29 cellular contexts compared by ENCODE assay signal in the genomic region with DNA sequence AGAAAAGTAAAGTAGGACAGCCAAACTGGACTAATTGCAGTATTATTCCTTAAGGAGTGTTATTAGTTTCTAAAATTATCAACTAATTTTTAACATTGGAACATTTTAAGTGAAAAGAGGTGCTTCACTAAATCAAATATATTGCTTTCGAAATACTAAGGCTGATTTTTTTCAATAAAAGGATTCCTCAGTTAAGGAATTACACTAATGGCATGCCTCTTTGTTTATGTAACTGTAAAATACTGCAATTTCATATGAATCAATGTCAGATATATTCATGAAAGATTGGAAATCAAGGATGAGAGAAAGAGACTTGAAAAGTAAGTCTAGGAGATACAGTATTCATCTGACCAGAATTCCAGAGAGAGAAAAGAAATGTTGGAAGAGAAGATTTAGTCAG.
DNase-seq lines count a peak whose midpoint lies in the region; ATAC-seq, FAIRE-seq and TF ChIP-seq lines count a peak whose summit lies in the region.
"Had no signal": no experiment of that assay in that cellular context is flagged by ENCODE, and none has a peak within 500 bp of the region (broad histone marks: within the 10 kb centered on the region; RNA-seq: fewer than 3 reads in every experiment).

No MANE protein-coding gene starts in this region.

- TF ChIP-seq POLR2A in A549 (IDR thresholded peaks at IDR 0.05; ENCODE audit: low read length) (no peak), H54 (IDR thresholded peaks at IDR 0.05; ENCODE audit: low read depth, low read length) (no peak), upper lobe of left lung (IDR thresholded peaks at IDR 0.05) (no peak), esophagus squamous epithelium (IDR thresholded peaks at IDR 0.05) (no peak)

- H3K4me1 ChIP-seq in A549 (no peaks in the 10 kb centered on the region), SK-N-SH (ENCODE audit: control insufficient read depth in 1 of 2, insufficient read depth in 2 of 2, low read depth in 1 of 2, low read length in 1 of 2) (peaks cover 0 to 15% of the 10 kb centered on the region in 2 experiments; a peak in 3 of 4 replicates), upper lobe of left lung (no peaks in the 10 kb centered on the region), esophagus squamous epithelium (peaks cover 0 to 3% (median 0%) of the 10 kb centered on the region in 3 donors)
- H3K4me1 ChIP-seq: SJCRH30 had no signal

- POLR2A ChIA-PET in A549 (lab: Yijun Ruan, JAX): no interaction called here
- POLR2A ChIA-PET in SK-N-SH (lab: Yijun Ruan, JAX): no interaction called here

- H3K9me3 ChIP-seq in A549: no peaks in the 10 kb centered on the region
- H3K9me3 ChIP-seq in SK-N-SH: no peaks in the 10 kb centered on the region
- H3K9me3 ChIP-seq in upper lobe of left lung: no peaks in the 10 kb centered on the region
- no peaks in the 10 kb centered on the region for H3K9me3 ChIP-seq in esophagus squamous epithelium
- H3K9me3 ChIP-seq: SJCRH30 had no signal

- no peak overlapping the region for H3K9ac ChIP-seq in SK-N-SH
- H3K9ac ChIP-seq: BLaER1 treated with 17β-estradiol and CSF1 and Interleukin-3, amounts not matched to agents 10 nM and 100 nM had no signal

- H3K4me3 ChIP-seq in A549: no peak overlapping the region
- no peak overlapping the region for H3K4me3 ChIP-seq in SK-N-SH (ENCODE audit: low read depth in 2 of 2, low read length in 1 of 2)
- no peak overlapping the region for H3K4me3 ChIP-seq in upper lobe of left lung
- no peak overlapping the region for H3K4me3 ChIP-seq in esophagus squamous epithelium
- H3K4me3 ChIP-seq: BLaER1 treated with 17β-estradiol and CSF1 and Interleukin-3, amounts not matched to agents 10 nM and 100 nM; K562; SJCRH30 had no signal

- ATAC-seq in A549 (no peak), upper lobe of left lung (ENCODE audit: low FRiP score in 2 of 2) (no peak)
- ATAC-seq: HCT116, K562, PC-3, Right ventricle myocardium inferior had no signal

- TF ChIP-seq EP300 in A549 (IDR thresholded peaks at IDR 0.05): no peak
- no peak for TF ChIP-seq EP300 in SK-N-SH (IDR thresholded peaks at IDR 0.05; ENCODE audit: borderline replicate concordance in 1 of 2, low read depth in 1 of 2, low read length in 1 of 2)
- no peak for TF ChIP-seq EP300 in upper lobe of left lung (IDR thresholded peaks at IDR 0.05)

- H3K9me2 ChIP-seq in SK-N-SH: no peaks in the 10 kb centered on the region

- H3F3A ChIP-seq in SK-N-SH (replicated peaks; ENCODE audit: insufficient read depth): peaks cover 3% of the 10 kb centered on the region

- CTCF ChIA-PET in A549 (lab: Yijun Ruan, JAX) (no interaction called here), SK-N-SH (lab: Yijun Ruan, JAX) (interaction anchor here (1.0 to 4.3 kb wide), 3 partner anchors 14 to 393 kb away, joined by 3 to 25 read pairs (median 3); no protein-coding TSS in a partner anchor)

- peaks cover 19% of the 10 kb centered on the region in 2 experiments for H3K36me3 ChIP-seq in SK-N-SH (replicated peaks in 1 of 2; ENCODE audit: control insufficient read depth in 1 of 2, insufficient read depth in 2 of 2, low read length in 1 of 2)
- H3K36me3 ChIP-seq in upper lobe of left lung: no peaks in the 10 kb centered on the region
- no peaks in the 10 kb centered on the region for H3K36me3 ChIP-seq in esophagus squamous epithelium
- H3K36me3 ChIP-seq: BLaER1 treated with 17β-estradiol and CSF1 and Interleukin-3, amounts not matched to agents 10 nM and 100 nM had no signal

- H3K27ac ChIP-seq in A549 (no peak overlapping the region), SK-N-SH (ENCODE audit: low read depth in 2 of 2, low read length in 1 of 2) (peak overlapping the region; percentile 24 to 40; a peak in 3 of 4 replicates), upper lobe of left lung (no peak overlapping the region), esophagus squamous epithelium (no peak overlapping the region)
- H3K27ac ChIP-seq: BLaER1 treated with 17β-estradiol and CSF1 and Interleukin-3, amounts not matched to agents 10 nM and 100 nM; SJCRH30 had no signal

- no peak overlapping the region for H3K4me2 ChIP-seq in A549
- no peak overlapping the region for H3K4me2 ChIP-seq in SK-N-SH
- H3K4me2 ChIP-seq: BLaER1 treated with 17β-estradiol and CSF1 and Interleukin-3, amounts not matched to agents 10 nM and 100 nM had no signal

- WGBS in A549 (ENCODE audit: missing lambda C conversion rate): 95% methylated on average over 1 of the region's 1 CpG
- 85% methylated on average over 1 of the region's 1 CpG for WGBS in SK-N-SH (ENCODE audit: low lambda C conversion rate)
- WGBS in upper lobe of left lung, 2 donors: 83 to 98% methylated on average over 1 of the region's 1 CpG
- WGBS in esophagus squamous epithelium, 2 donors: 55 to 90% methylated on average over 1 of the region's 1 CpG

- TF ChIP-seq RAD21 in A549 (conservative IDR thresholded peaks at IDR 0.05 in 1 of 2, IDR thresholded peaks at IDR 0.05 in 1 of 2) (no peak), SK-N-SH (IDR thresholded peaks at IDR 0.05; ENCODE audit: low read length) (no peak)

- peaks cover 11% of the 10 kb centered on the region; the same call in 1 of the 2 replicates for H4K20me1 ChIP-seq in SK-N-SH (ENCODE audit: insufficient read depth)
- H4K20me1 ChIP-seq: BLaER1 treated with 17β-estradiol and CSF1 and Interleukin-3, amounts not matched to agents 10 nM and 100 nM had no signal

- H3K27me3 ChIP-seq in SK-N-SH (ENCODE audit: insufficient read depth) (no peaks in the 10 kb centered on the region), upper lobe of left lung (no peaks in the 10 kb centered on the region), esophagus squamous epithelium (no peaks in the 10 kb centered on the region)
- H3K27me3 ChIP-seq: BLaER1 treated with 17β-estradiol and CSF1 and Interleukin-3, amounts not matched to agents 10 nM and 100 nM; SJCRH30 had no signal

- peaks cover 96% of the 10 kb centered on the region for H3K79me2 ChIP-seq in SK-N-SH (ENCODE audit: insufficient read depth)

- H2AFZ ChIP-seq in SK-N-SH (ENCODE audit: low read depth): no peak overlapping the region

- DNase-seq in A549 (ENCODE audit: low read depth in 1 of 2, low spot score in 1 of 2): no peak
- DNase-seq in H54 (ENCODE audit: insufficient read length, low spot score): no peak
- no peak for DNase-seq in SK-N-SH
- peak; percentile 23 for DNase-seq in fibroblast of peridontal ligament (ENCODE audit: extremely low read depth)
- no peak for DNase-seq in upper lobe of left lung
- no peak for DNase-seq in GF-D8 (lab: John Stamatoyannopoulos, UW)
- DNase-seq in DMS114 treated with DMSO at 0.1 percent for 48 hours (lab: John Stamatoyannopoulos, UW; ENCODE audit: unreplicated experiment): no peak
- DNase-seq in esophagus squamous epithelium (lab: John Stamatoyannopoulos, UW): no peak
- DNase-seq: 8988T; AML-193; CD4-positive, alpha-beta T cell; DMS53; GOT3; NCI-H1105 treated with DMSO at 0.1 percent for 48 hours; NCI-H146; NCI-H2029 treated with DMSO at 0.1 percent for 48 hours; NCI-H446 treated with DMSO at 0.1 percent for 48 hours; NCI-H526; NCI-H82; NK-92 treated with Interleukin-12 subunit alpha and Interleukin-12 subunit beta, amount 100 ng/mL, for 24 hours; PC-3; SJCRH30 had no signal

- intact Hi-C loops in esophagus squamous epithelium (cut with DNase I): no loop called here

- TF ChIP-seq CTCF in A549 (IDR thresholded peaks at IDR 0.05) (no peak), SK-N-SH (IDR thresholded peaks at IDR 0.05) (no peak), upper lobe of left lung (IDR thresholded peaks at IDR 0.05) (no peak), esophagus squamous epithelium (IDR thresholded peaks at IDR 0.05) (no peak)

- FAIRE-seq in A549 (lab: Jason Lieb, UNC) (peak; percentile 70), H54 (lab: Jason Lieb, UNC) (peak; percentile 62)
- FAIRE-seq: D721Med, G401.6, GM12891, K562 had no signal

TF ChIP-seq in A549, 52 proteins besides CTCF, POLR2A, EP300 and RAD21:
- TF ChIP-seq GATA3 (IDR thresholded peaks at IDR 0.05; ENCODE audit: borderline replicate concordance) (no peak), RCOR1 (IDR thresholded peaks at IDR 0.05; ENCODE audit: low read depth, low read length) (no peak), SREBF2 (IDR thresholded peaks at IDR 0.05) (no peak)
- TF ChIP-seq, protein P1, sequence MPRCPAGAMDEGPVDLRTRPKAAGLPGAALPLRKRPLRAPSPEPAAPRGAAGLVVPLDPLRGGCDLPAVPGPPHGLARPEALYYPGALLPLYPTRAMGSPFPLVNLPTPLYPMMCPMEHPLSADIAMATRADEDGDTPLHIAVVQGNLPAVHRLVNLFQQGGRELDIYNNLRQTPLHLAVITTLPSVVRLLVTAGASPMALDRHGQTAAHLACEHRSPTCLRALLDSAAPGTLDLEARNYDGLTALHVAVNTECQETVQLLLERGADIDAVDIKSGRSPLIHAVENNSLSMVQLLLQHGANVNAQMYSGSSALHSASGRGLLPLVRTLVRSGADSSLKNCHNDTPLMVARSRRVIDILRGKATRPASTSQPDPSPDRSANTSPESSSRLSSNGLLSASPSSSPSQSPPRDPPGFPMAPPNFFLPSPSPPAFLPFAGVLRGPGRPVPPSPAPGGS (IDR thresholded peaks at IDR 0.05): no peak

TF ChIP-seq in SK-N-SH, 30 proteins besides CTCF, POLR2A, EP300 and RAD21:
- no peak for TF ChIP-seq RCOR1 (IDR thresholded peaks at IDR 0.05; ENCODE audit: low read length)
- TF ChIP-seq SIN3A (IDR thresholded peaks at IDR 0.05; ENCODE audit: borderline replicate concordance, low read depth, low read length): no peak
- TF ChIP-seq, protein P2, sequence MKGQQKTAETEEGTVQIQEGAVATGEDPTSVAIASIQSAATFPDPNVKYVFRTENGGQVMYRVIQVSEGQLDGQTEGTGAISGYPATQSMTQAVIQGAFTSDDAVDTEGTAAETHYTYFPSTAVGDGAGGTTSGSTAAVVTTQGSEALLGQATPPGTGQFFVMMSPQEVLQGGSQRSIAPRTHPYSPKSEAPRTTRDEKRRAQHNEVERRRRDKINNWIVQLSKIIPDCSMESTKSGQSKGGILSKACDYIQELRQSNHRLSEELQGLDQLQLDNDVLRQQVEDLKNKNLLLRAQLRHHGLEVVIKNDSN (IDR thresholded peaks at IDR 0.05; ENCODE audit: borderline replicate concordance, low read depth): no peak
- TF ChIP-seq, protein P3, sequence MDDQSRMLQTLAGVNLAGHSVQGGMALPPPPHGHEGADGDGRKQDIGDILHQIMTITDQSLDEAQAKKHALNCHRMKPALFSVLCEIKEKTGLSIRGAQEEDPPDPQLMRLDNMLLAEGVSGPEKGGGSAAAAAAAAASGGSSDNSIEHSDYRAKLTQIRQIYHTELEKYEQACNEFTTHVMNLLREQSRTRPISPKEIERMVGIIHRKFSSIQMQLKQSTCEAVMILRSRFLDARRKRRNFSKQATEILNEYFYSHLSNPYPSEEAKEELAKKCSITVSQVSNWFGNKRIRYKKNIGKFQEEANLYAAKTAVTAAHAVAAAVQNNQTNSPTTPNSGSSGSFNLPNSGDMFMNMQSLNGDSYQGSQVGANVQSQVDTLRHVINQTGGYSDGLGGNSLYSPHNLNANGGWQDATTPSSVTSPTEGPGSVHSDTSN (IDR thresholded peaks at IDR 0.05): 0 out of 2 replicates have a peak, but pooled peaks have one; percentile 40
- no peak for TF ChIP-seq TAF1 (IDR thresholded peaks at IDR 0.05; ENCODE audit: borderline replicate concordance, low read depth, low read length)

Comparison
In these comparisons a context has a peak if more than half of its experiments do, and no peak if none do; other contexts are left out.
1. H3K27ac ChIP-seq: peak in SK-N-SH (2 of 2); none in A549 (0 of 2), upper lobe of left lung (0 of 4) and esophagus squamous epithelium (0 of 4).